ENCODE assay signal across 18 cellular contexts in genomic region chr5:102218159-102218558, GRCh38.
DNase-seq lines count a peak whose midpoint lies in the region; ATAC-seq and TF ChIP-seq lines count a peak whose summit lies in the region.
"Had no signal": no experiment of that assay in that cellular context is flagged by ENCODE, and none has a peak within 500 bp of the region (broad histone marks: within the 10 kb centered on the region; RNA-seq: fewer than 3 reads in every experiment).

No MANE protein-coding gene starts in this region.

- in situ Hi-C loops in G401 (cut with HindIII; ENCODE audit: low sequenced_read_pairs) = no loop called here

- H3K27ac Mint-ChIP-seq in nephron progenitor cell = no peak overlapping the region
- H3K27ac Mint-ChIP-seq: activated CD8-positive, alpha-beta T cell treated with anti-CD3 and anti-CD28 coated beads for 36 hours; endodermal cell had no signal

- no peak for TF ChIP-seq CTCF in nephron progenitor cell (IDR thresholded peaks at IDR 0.05)

- DNase-seq in DMS53 (lab: John Stamatoyannopoulos, UW) (peak; percentile 88), NCI-H748 treated with DMSO at 0.1 percent for 48 hours (lab: John Stamatoyannopoulos, UW) (peak; percentile 30), nephron progenitor cell (no peak), G401 (ENCODE audit: low spot score) (no peak)
- DNase-seq: activated CD8-positive, alpha-beta T cell treated with anti-CD3 and anti-CD28 coated beads for 36 hours; COR-L47; endodermal cell; KBM-7; NCI-H1048; NK-92 treated with Interleukin-12 subunit alpha and Interleukin-12 subunit beta, amount 100 ng/mL, for 24 hours; stimulated activated CD4-positive, alpha-beta T cell treated with anti-CD3 and anti-CD28 coated beads, Interleukin-4, amount 100 ng/mL, for 1 hour; stimulated activated CD8-positive, alpha-beta memory T cell treated with anti-CD3 and anti-CD28 coated beads, Interleukin-4, amount 100 ng/mL, for 48 hours; testis; WERI-Rb-1 had no signal

- no peaks in the 10 kb centered on the region for H3K27me3 Mint-ChIP-seq in nephron progenitor cell (ENCODE audit: low read depth, poor library complexity)

- H3K36me3 Mint-ChIP-seq in nephron progenitor cell (ENCODE audit: low read depth) = peaks cover 10% of the 10 kb centered on the region

- peak; percentile 48 for ATAC-seq in GM18861 (IDR thresholded peaks at IDR 0.05; ENCODE audit: unreplicated experiment)
- ATAC-seq in HG02759 (IDR thresholded peaks at IDR 0.05; ENCODE audit: unreplicated experiment) = peak; percentile 66
- no peak for ATAC-seq in GM19467 (IDR thresholded peaks at IDR 0.05; ENCODE audit: unreplicated experiment)
- ATAC-seq in HG03460 (IDR thresholded peaks at IDR 0.05; ENCODE audit: unreplicated experiment) = no peak
- ATAC-seq: activated CD8-positive, alpha-beta T cell treated with anti-CD3 and anti-CD28 coated beads for 36 hours had no signal

- no peaks in the 10 kb centered on the region for H3K4me1 Mint-ChIP-seq in nephron progenitor cell

- H3K9me3 Mint-ChIP-seq in nephron progenitor cell = peaks cover 24% of the 10 kb centered on the region
- H3K9me3 Mint-ChIP-seq: activated CD8-positive, alpha-beta T cell treated with anti-CD3 and anti-CD28 coated beads for 36 hours had no signal

- no peak overlapping the region for H3K4me3 Mint-ChIP-seq in nephron progenitor cell
- H3K4me3 Mint-ChIP-seq: activated CD8-positive, alpha-beta T cell treated with anti-CD3 and anti-CD28 coated beads for 36 hours; endodermal cell had no signal

Comparison
In these comparisons a context has a peak if more than half of its experiments do, and no peak if none do; other contexts are left out.
1. DNase-seq: peak in DMS53 (single experiment) and NCI-H748 treated with DMSO at 0.1 percent for 48 hours (single experiment); none in nephron progenitor cell (single experiment) and G401 (single experiment).
2. ATAC-seq: peak in GM18861 (single experiment) and HG02759 (single experiment); none in GM19467 (single experiment) and HG03460 (single experiment).